In genomic region chr12:124497039-124497438, GRCh38 we compare ENCODE assay signal across 13 cellular contexts.
A peak's percentile ranks its signal among the peaks of the same experiment; 100 is the strongest.
DNase-seq lines count a peak whose midpoint lies in the region; TF ChIP-seq lines count a peak whose summit lies in the region.
"Had no signal": no experiment of that assay in that cellular context is flagged by ENCODE, and none has a peak within 500 bp of the region (broad histone marks: within the 10 kb centered on the region; RNA-seq: fewer than 3 reads in every experiment).

No MANE protein-coding gene starts in this region.

- DNase-seq in HCEC 1CT (peak; percentile 19), cerebellar cortex (ENCODE audit: low spot score) (peak; percentile 50), NCI-H1092 treated with DMSO at 0.1 percent for 48 hours (lab: John Stamatoyannopoulos, UW) (no peak), GF-D8 (lab: John Stamatoyannopoulos, UW) (no peak), HEK293T (ENCODE audit: extremely low spot score) (no peak), NCI-H2171 (lab: John Stamatoyannopoulos, UW) (no peak)
- DNase-seq: activated effector memory CD4-positive, alpha-beta T cell treated with Interleukin-2 at 50 U/mL for 16 hours; islet precursor cell; NCI-H2227 treated with DMSO at 0.1 percent for 48 hours had no signal

- H3K36me3 ChIP-seq in iPS-20b (ENCODE audit: insufficient read depth, low read depth, low read length) (peaks cover 16% of the 10 kb centered on the region), subcutaneous abdominal adipose tissue (ENCODE audit: control insufficient read depth in 5 of 5, insufficient read depth in 5 of 5, low read length in 5 of 5) (peaks cover 0 to 34% (median 23%) of the 10 kb centered on the region in 5 donors)

- CTCF ChIA-PET in HEK293T (lab: Yijun Ruan, JAX): no interaction called here

- H3K4me1 ChIP-seq in iPS-20b (ENCODE audit: insufficient read depth, low read length): peaks cover 17% of the 10 kb centered on the region; the same call in 1 of the 2 replicates
- H3K4me1 ChIP-seq in subcutaneous abdominal adipose tissue (ENCODE audit: control insufficient read depth in 5 of 5, insufficient read depth in 5 of 5, low read length in 5 of 5): peaks cover 14 to 62% (median 59%) of the 10 kb centered on the region in 5 donors

- H3K27ac ChIP-seq in iPS-20b (ENCODE audit: low read length) (peak overlapping the region; percentile 71), subcutaneous abdominal adipose tissue (ENCODE audit: low read depth, low read length) (peak overlapping the region; percentile 50)
- H3K27ac ChIP-seq: KMS-11 had no signal

- H3K4me3 ChIP-seq in iPS-20b (ENCODE audit: low read length) (no peak overlapping the region), subcutaneous abdominal adipose tissue (ENCODE audit: low read depth in 1 of 5, low read length in 5 of 5) (peak overlapping the region in 1 of 5 donors; percentile 9)
- H3K4me3 ChIP-seq: pancreas had no signal

- POLR2A ChIA-PET in HEK293T (lab: Yijun Ruan, JAX): no interaction called here

- H3K9ac ChIP-seq in iPS-20b (ENCODE audit: low read depth, low read length): no peak overlapping the region; the same call in 1 of the 2 replicates
- H3K9ac ChIP-seq in subcutaneous abdominal adipose tissue (ENCODE audit: low read length in 5 of 5): no peak overlapping the region
- H3K9ac ChIP-seq: KMS-11 had no signal

- H3K9me3 ChIP-seq in iPS-20b (ENCODE audit: insufficient read depth, low read depth, low read length) (no peaks in the 10 kb centered on the region), subcutaneous abdominal adipose tissue (ENCODE audit: control insufficient read depth in 5 of 5, low read length in 5 of 5) (no peaks in the 10 kb centered on the region)
- H3K9me3 ChIP-seq: pancreas had no signal

- H3K27me3 ChIP-seq in iPS-20b (ENCODE audit: insufficient read depth, low read length): no peaks in the 10 kb centered on the region
- no peaks in the 10 kb centered on the region for H3K27me3 ChIP-seq in subcutaneous abdominal adipose tissue (ENCODE audit: control insufficient read depth in 5 of 5, insufficient read depth in 4 of 5, low read length in 5 of 5)
- H3K27me3 ChIP-seq: pancreas had no signal

TF ChIP-seq in HEK293T, 16 proteins besides CTCF, POLR2A, EP300 and RAD21:
- TF ChIP-seq FOXM1 (IDR thresholded peaks at IDR 0.05; ENCODE audit: borderline replicate concordance): no peak
- no peak for TF ChIP-seq ZNF384 (IDR thresholded peaks at IDR 0.05)
- TF ChIP-seq ELF4 (IDR thresholded peaks at IDR 0.05): no peak
- no peak for TF ChIP-seq LEF1 (IDR thresholded peaks at IDR 0.05; ENCODE audit: borderline replicate concordance)
- no peak for TF ChIP-seq SUZ12 (IDR thresholded peaks at IDR 0.05)
- no peak for TF ChIP-seq TARDBP (IDR thresholded peaks at IDR 0.05)

Comparison
In these comparisons a context has a peak if more than half of its experiments do, and no peak if none do; other contexts are left out.
1. DNase-seq: peak in HCEC 1CT (single experiment) and cerebellar cortex (single experiment); none in NCI-H1092 treated with DMSO at 0.1 percent for 48 hours (single experiment), GF-D8 (single experiment), HEK293T (single experiment) and NCI-H2171 (single experiment).